In the genomic region with DNA sequence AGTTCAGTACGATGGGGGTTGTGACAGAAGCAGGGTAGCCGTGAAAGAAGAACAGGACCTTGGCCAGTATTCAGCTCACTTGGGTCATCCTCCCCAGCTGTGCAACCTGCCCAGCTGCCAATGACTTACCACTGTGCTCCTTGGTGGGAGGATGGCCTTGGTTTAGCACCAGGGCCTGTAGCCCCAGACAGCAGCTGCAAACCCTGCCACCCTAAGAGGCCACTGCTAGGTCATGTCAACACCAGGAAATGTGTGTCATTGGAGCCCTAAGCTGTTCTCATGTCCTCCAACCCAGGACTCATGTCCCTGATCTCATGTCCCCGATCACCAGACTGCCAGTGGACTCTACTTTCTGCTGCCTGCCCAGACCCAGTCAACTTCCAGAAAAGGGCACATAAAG, we compare ENCODE assay signal across 19 cellular contexts.
"Had no signal": no experiment of that assay in that cellular context is flagged by ENCODE, and none has a peak within 500 bp of the region (broad histone marks: within the 10 kb centered on the region; RNA-seq: fewer than 3 reads in every experiment).

No MANE protein-coding gene starts in this region.

- H3K27me3 Mint-ChIP-seq: dendritic cell treated with granulocyte-macrophage colony-stimulating factor and Interleukin-4, amounts not matched to agents 40 ng/mL and 50 ng/mL, for 4 days; naive thymus-derived CD4-positive, alpha-beta T cell; stimulated activated naive CD8-positive, alpha-beta T cell treated with anti-CD3 and anti-CD28 coated beads, Interleukin-15, Interleukin-2, amounts not matched to agents 100 ng/mL and 50 ng/mL, for 24 hours had no signal

- H3K4me3 Mint-ChIP-seq: activated naive CD4-positive, alpha-beta T cell treated with anti-CD3 and anti-CD28 coated beads for 36 hours; activated T-helper 1 cell treated with anti-CD3 and anti-CD28 coated beads, Interleukin-12 subunit alpha, Interleukin-12 subunit beta, Interleukin-2, Interleukin-4 antibody, amounts not matched to agents 30 ng/mL and 10 ng/mL and 1 ng/mL, durations not matched to agents 14 hours and 24 hours and 36 hours; dendritic cell treated with granulocyte-macrophage colony-stimulating factor and Interleukin-4, amounts not matched to agents 40 ng/mL and 50 ng/mL, for 4 days; endodermal cell; stimulated activated naive CD8-positive, alpha-beta T cell treated with anti-CD3 and anti-CD28 coated beads, Interleukin-15, Interleukin-2, amounts not matched to agents 100 ng/mL and 50 ng/mL, for 24 hours had no signal

- H3K27ac Mint-ChIP-seq: activated naive CD4-positive, alpha-beta T cell treated with anti-CD3 and anti-CD28 coated beads for 36 hours; activated T-helper 1 cell treated with anti-CD3 and anti-CD28 coated beads, Interleukin-12 subunit alpha, Interleukin-12 subunit beta, Interleukin-2, Interleukin-4 antibody, amounts not matched to agents 30 ng/mL and 10 ng/mL and 1 ng/mL, durations not matched to agents 14 hours and 24 hours and 36 hours; dendritic cell treated with granulocyte-macrophage colony-stimulating factor and Interleukin-4, amounts not matched to agents 40 ng/mL and 50 ng/mL, for 4 days; endodermal cell; stimulated activated naive CD8-positive, alpha-beta T cell treated with anti-CD3 and anti-CD28 coated beads, Interleukin-15, Interleukin-2, amounts not matched to agents 100 ng/mL and 50 ng/mL, for 24 hours had no signal

- H3K27ac ChIP-seq: adrenal gland, neutrophil had no signal

- DNase-seq: activated CD4-positive, alpha-beta T cell treated with anti-CD3 and anti-CD28 coated beads, Interleukin-2, amount 50 U/mL, for 4 hours; activated naive CD4-positive, alpha-beta T cell treated with anti-CD3 and anti-CD28 coated beads for 36 hours; adrenal gland; cerebellar nuclear complex; endodermal cell; erythroblast; hypothalamus; midbrain; naive thymus-derived CD4-positive, alpha-beta T cell; posterior cingulate gyrus; right cardiac atrium; stimulated activated CD4-positive, alpha-beta T cell treated with anti-CD3 and anti-CD28 coated beads, Interleukin-4, amount 100 ng/mL, for 1 hour; stimulated activated CD8-positive, alpha-beta memory T cell treated with anti-CD3 and anti-CD28 coated beads, Interleukin-4, amount 100 ng/mL, for 48 hours; T-helper 2 cell had no signal

- H3K9me3 Mint-ChIP-seq: activated naive CD4-positive, alpha-beta T cell treated with anti-CD3 and anti-CD28 coated beads for 36 hours; activated T-helper 1 cell treated with anti-CD3 and anti-CD28 coated beads, Interleukin-12 subunit alpha, Interleukin-12 subunit beta, Interleukin-2, Interleukin-4 antibody, amounts not matched to agents 30 ng/mL and 10 ng/mL and 1 ng/mL, durations not matched to agents 14 hours and 24 hours and 36 hours; naive thymus-derived CD4-positive, alpha-beta T cell; stimulated activated naive CD8-positive, alpha-beta T cell treated with anti-CD3 and anti-CD28 coated beads, Interleukin-15, Interleukin-2, amounts not matched to agents 100 ng/mL and 50 ng/mL, for 24 hours had no signal

- ATAC-seq: activated CD4-positive, CD25-positive, alpha-beta regulatory T cell treated with anti-CD3 and anti-CD28 coated beads, Interleukin-2, amount 50 U/mL, for 24 hours; naive thymus-derived CD4-positive, alpha-beta T cell; right cardiac atrium had no signal
